ENCODE assay signal across 1 cellular context in the genomic region with DNA sequence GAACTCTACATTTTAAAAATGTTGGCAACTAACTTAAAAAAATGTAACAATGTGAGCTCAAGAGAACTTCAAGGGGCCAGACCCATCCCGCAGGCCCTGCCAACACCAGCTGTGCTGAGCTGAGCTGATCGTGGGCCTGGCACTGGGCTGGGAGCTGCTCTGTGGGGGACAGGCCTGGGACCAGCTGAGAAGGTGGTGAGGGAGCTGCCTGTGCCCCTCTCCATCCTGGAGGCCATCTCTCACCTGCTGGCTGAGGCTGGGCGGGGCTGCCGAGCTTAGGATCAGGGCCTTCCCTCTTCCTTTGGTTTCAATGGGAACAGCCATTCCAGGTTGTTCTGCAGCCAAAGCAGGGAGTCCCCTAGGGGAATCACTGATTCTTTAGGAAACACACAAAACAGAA.
TF ChIP-seq lines count a peak whose summit lies in the region.

No MANE protein-coding gene starts in this region.

TF ChIP-seq in HepG2, 621 proteins besides CTCF, POLR2A, EP300 and RAD21:
- TF ChIP-seq, protein P1, sequence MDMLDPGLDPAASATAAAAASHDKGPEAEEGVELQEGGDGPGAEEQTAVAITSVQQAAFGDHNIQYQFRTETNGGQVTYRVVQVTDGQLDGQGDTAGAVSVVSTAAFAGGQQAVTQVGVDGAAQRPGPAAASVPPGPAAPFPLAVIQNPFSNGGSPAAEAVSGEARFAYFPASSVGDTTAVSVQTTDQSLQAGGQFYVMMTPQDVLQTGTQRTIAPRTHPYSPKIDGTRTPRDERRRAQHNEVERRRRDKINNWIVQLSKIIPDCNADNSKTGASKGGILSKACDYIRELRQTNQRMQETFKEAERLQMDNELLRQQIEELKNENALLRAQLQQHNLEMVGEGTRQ (IDR thresholded peaks at IDR 0.05; ENCODE audit: low read depth, low read length), result no peak
- TF ChIP-seq, protein P1 (CRISPR knock-in tag; IDR thresholded peaks at IDR 0.05; ENCODE audit: borderline replicate concordance), result no peak
- TF ChIP-seq AGO2 (optimal IDR thresholded peaks at IDR 0.05; ENCODE audit: low read depth, low read length), result peak; percentile 60
